In the genomic region with DNA sequence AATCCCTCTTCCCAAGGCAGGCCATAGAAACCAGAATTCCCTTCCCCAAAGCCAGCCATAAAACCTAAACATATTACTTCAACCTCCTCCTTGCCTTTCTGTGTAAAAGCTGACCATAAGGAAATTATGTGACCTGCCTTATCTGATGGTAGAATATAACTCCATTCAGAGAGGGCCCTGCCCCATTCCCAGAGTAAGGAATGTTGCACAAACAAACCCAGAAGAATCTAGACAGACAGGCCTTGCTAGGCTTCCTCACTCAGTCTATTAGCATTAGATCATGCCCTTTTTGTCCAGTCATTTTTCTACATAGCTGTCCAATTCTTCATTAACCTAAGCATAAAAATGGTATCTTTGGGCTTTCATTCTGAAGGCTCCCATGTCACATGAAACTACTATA, we compare ENCODE assay signal across 2 cellular contexts.
TF ChIP-seq lines count a peak whose summit lies in the region.

No MANE protein-coding gene starts in this region.

TF ChIP-seq in SK-N-SH treated with all-trans-retinoic acid at 6 μM for 48 hours, 23 proteins besides CTCF, POLR2A, EP300 and RAD21 (continued from another document):
- no peak for TF ChIP-seq ZFP3 (CRISPR knock-in tag; IDR thresholded peaks at IDR 0.05)
- TF ChIP-seq RARB (CRISPR knock-in tag; IDR thresholded peaks at IDR 0.05) = no peak
- no peak for TF ChIP-seq ZFP30 (CRISPR knock-in tag; IDR thresholded peaks at IDR 0.05)
- TF ChIP-seq ZNF70 (CRISPR knock-in tag; IDR thresholded peaks at IDR 0.05) = no peak
- no peak for TF ChIP-seq ARNTL (CRISPR knock-in tag; IDR thresholded peaks at IDR 0.05; ENCODE audit: borderline replicate concordance, low read depth)
- no peak for TF ChIP-seq SNAI2 (CRISPR knock-in tag; IDR thresholded peaks at IDR 0.05)
- TF ChIP-seq, protein P1, sequence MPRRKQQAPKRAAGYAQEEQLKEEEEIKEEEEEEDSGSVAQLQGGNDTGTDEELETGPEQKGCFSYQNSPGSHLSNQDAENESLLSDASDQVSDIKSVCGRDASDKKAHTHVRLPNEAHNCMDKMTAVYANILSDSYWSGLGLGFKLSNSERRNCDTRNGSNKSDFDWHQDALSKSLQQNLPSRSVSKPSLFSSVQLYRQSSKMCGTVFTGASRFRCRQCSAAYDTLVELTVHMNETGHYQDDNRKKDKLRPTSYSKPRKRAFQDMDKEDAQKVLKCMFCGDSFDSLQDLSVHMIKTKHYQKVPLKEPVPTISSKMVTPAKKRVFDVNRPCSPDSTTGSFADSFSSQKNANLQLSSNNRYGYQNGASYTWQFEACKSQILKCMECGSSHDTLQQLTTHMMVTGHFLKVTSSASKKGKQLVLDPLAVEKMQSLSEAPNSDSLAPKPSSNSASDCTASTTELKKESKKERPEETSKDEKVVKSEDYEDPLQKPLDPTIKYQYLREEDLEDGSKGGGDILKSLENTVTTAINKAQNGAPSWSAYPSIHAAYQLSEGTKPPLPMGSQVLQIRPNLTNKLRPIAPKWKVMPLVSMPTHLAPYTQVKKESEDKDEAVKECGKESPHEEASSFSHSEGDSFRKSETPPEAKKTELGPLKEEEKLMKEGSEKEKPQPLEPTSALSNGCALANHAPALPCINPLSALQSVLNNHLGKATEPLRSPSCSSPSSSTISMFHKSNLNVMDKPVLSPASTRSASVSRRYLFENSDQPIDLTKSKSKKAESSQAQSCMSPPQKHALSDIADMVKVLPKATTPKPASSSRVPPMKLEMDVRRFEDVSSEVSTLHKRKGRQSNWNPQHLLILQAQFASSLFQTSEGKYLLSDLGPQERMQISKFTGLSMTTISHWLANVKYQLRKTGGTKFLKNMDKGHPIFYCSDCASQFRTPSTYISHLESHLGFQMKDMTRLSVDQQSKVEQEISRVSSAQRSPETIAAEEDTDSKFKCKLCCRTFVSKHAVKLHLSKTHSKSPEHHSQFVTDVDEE (CRISPR knock-in tag; IDR thresholded peaks at IDR 0.05) = no peak
- TF ChIP-seq PPARA (CRISPR knock-in tag; IDR thresholded peaks at IDR 0.05; ENCODE audit: borderline replicate concordance) = no peak

TF ChIP-seq in SK-N-SH, 30 proteins besides CTCF, POLR2A, EP300 and RAD21 (continued from another document):
- TF ChIP-seq, protein P2, sequence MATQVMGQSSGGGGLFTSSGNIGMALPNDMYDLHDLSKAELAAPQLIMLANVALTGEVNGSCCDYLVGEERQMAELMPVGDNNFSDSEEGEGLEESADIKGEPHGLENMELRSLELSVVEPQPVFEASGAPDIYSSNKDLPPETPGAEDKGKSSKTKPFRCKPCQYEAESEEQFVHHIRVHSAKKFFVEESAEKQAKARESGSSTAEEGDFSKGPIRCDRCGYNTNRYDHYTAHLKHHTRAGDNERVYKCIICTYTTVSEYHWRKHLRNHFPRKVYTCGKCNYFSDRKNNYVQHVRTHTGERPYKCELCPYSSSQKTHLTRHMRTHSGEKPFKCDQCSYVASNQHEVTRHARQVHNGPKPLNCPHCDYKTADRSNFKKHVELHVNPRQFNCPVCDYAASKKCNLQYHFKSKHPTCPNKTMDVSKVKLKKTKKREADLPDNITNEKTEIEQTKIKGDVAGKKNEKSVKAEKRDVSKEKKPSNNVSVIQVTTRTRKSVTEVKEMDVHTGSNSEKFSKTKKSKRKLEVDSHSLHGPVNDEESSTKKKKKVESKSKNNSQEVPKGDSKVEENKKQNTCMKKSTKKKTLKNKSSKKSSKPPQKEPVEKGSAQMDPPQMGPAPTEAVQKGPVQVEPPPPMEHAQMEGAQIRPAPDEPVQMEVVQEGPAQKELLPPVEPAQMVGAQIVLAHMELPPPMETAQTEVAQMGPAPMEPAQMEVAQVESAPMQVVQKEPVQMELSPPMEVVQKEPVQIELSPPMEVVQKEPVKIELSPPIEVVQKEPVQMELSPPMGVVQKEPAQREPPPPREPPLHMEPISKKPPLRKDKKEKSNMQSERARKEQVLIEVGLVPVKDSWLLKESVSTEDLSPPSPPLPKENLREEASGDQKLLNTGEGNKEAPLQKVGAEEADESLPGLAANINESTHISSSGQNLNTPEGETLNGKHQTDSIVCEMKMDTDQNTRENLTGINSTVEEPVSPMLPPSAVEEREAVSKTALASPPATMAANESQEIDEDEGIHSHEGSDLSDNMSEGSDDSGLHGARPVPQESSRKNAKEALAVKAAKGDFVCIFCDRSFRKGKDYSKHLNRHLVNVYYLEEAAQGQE (IDR thresholded peaks at IDR 0.05; ENCODE audit: low read depth, low read length) = no peak
- TF ChIP-seq EZH2phosphoT487 (IDR thresholded peaks at IDR 0.05; ENCODE audit: borderline replicate concordance, low read depth) (no peak), GABPA (IDR thresholded peaks at IDR 0.05; ENCODE audit: low read depth) (no peak), SMC3 (IDR thresholded peaks at IDR 0.05; ENCODE audit: low read depth, low read length) (no peak), SIN3A (IDR thresholded peaks at IDR 0.05; ENCODE audit: borderline replicate concordance, low read depth, low read length) (no peak)
- TF ChIP-seq, protein P3, sequence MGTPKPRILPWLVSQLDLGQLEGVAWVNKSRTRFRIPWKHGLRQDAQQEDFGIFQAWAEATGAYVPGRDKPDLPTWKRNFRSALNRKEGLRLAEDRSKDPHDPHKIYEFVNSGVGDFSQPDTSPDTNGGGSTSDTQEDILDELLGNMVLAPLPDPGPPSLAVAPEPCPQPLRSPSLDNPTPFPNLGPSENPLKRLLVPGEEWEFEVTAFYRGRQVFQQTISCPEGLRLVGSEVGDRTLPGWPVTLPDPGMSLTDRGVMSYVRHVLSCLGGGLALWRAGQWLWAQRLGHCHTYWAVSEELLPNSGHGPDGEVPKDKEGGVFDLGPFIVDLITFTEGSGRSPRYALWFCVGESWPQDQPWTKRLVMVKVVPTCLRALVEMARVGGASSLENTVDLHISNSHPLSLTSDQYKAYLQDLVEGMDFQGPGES (IDR thresholded peaks at IDR 0.05; ENCODE audit: low read depth, low read length) = no peak
- TF ChIP-seq, protein P4, sequence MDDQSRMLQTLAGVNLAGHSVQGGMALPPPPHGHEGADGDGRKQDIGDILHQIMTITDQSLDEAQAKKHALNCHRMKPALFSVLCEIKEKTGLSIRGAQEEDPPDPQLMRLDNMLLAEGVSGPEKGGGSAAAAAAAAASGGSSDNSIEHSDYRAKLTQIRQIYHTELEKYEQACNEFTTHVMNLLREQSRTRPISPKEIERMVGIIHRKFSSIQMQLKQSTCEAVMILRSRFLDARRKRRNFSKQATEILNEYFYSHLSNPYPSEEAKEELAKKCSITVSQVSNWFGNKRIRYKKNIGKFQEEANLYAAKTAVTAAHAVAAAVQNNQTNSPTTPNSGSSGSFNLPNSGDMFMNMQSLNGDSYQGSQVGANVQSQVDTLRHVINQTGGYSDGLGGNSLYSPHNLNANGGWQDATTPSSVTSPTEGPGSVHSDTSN (IDR thresholded peaks at IDR 0.05) = no peak
- TF ChIP-seq, protein P5, sequence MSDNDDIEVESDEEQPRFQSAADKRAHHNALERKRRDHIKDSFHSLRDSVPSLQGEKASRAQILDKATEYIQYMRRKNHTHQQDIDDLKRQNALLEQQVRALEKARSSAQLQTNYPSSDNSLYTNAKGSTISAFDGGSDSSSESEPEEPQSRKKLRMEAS (IDR thresholded peaks at IDR 0.05; ENCODE audit: low read depth) = no peak
